In genomic region chr19:34431681-34432402, GRCh38 we compare ENCODE assay signal across 19 cellular contexts. TPM values are rescaled to one million over a fixed set of nuclear protein-coding genes. Genes with fewer than 3 reads are reported as not detected.
A peak's percentile ranks its signal among the peaks of the same experiment; 100 is the strongest.
DNase-seq lines count a peak whose midpoint lies in the region; ATAC-seq, FAIRE-seq and TF ChIP-seq lines count a peak whose summit lies in the region.
"Had no signal": no experiment of that assay in that cellular context is flagged by ENCODE, and none has a peak within 500 bp of the region (broad histone marks: within the 10 kb centered on the region; RNA-seq: fewer than 3 reads in every experiment).

No MANE protein-coding gene starts in this region.

- H3K9me3 ChIP-seq in HepG2 (ENCODE audit: low read length) (no peaks in the 10 kb centered on the region), right lobe of liver (no peaks in the 10 kb centered on the region), K562 (replicated peaks; ENCODE audit: control insufficient read depth, insufficient read depth, low read depth, low read length) (no peaks in the 10 kb centered on the region), lower lobe of right lung (no peaks in the 10 kb centered on the region)
- H3K9me3 ChIP-seq in effector memory CD4-positive, alpha-beta T cell (ENCODE audit: control insufficient read depth, low read length) = no peaks in the 10 kb centered on the region
- H3K9me3 ChIP-seq: SJSA1, upper lobe of right lung had no signal

- ATAC-seq in HepG2 (no peak), right lobe of liver (no peak), K562 (no peak), lower lobe of right lung (no peak), GM18505 (IDR thresholded peaks at IDR 0.05; ENCODE audit: unreplicated experiment) (no peak)
- ATAC-seq: PC-3; stimulated activated memory B cell treated with anti-CD40 and anti-IgM and Interleukin-4, amounts not matched to agents 10 μg/mL and 1 μg/mL and 100 μg/mL, for 72 hours; upper lobe of right lung had no signal

- CTCF ChIA-PET in HepG2 (lab: Yijun Ruan, JAX; ENCODE audit: low intra/inter-chr PET ratio, low total read pairs) = no interaction called here
- CTCF ChIA-PET in K562 (lab: Yijun Ruan, JAX; ENCODE audit: low intra/inter-chr PET ratio) = no interaction called here

- TF ChIP-seq EP300 in HepG2 (IDR thresholded peaks at IDR 0.05; ENCODE audit: low read depth in 2 of 2, low read length in 2 of 2) (no peak), HepG2 (CRISPR knock-in tag; IDR thresholded peaks at IDR 0.05; ENCODE audit: borderline replicate concordance) (no peak), K562 (IDR thresholded peaks at IDR 0.05; ENCODE audit: low read length) (no peak)

- intact Hi-C loops in HepG2 (cut with micrococcal nuclease; ENCODE audit: unreplicated experiment) (no loop called here), right lobe of liver (cut with DNase I) (no loop called here), K562 (cut with micrococcal nuclease) (no loop called here), lower lobe of right lung (cut with DNase I) (no loop called here)

- H3K4me1 ChIP-seq in HepG2 (ENCODE audit: insufficient read depth, low read length) = peaks cover 41% of the 10 kb centered on the region
- H3K4me1 ChIP-seq in right lobe of liver = peaks cover 0 to 18% (median 4%) of the 10 kb centered on the region in 4 donors
- peaks cover 3 to 12% of the 10 kb centered on the region in 2 experiments; a peak in 4 of 5 replicates for H3K4me1 ChIP-seq in K562 (replicated peaks in 1 of 2; ENCODE audit: control insufficient read depth in 2 of 2, insufficient read depth in 2 of 2, low read length in 2 of 2)
- peaks cover 41% of the 10 kb centered on the region for H3K4me1 ChIP-seq in lower lobe of right lung
- H3K4me1 ChIP-seq in effector memory CD4-positive, alpha-beta T cell (ENCODE audit: control insufficient read depth, insufficient read depth, low read length, poor library complexity, severe bottlenecking) = peaks cover 13% of the 10 kb centered on the region

- in situ Hi-C loops in HepG2 (cut with HindIII; ENCODE audit: extremely low pct_ligation_motif_present, low pct_unique_long_range_greater_than_20kb) (no loop called here), K562 (cut with MboI) (no loop called here)

- no peak for FAIRE-seq in HepG2 (lab: Jason Lieb, UNC)
- FAIRE-seq in K562 (lab: Jason Lieb, UNC) = no peak
- FAIRE-seq: H1, kidney had no signal

- H3K36me3 ChIP-seq in HepG2 (replicated peaks in 1 of 2; ENCODE audit: control insufficient read depth in 1 of 2, insufficient read depth in 2 of 2, low read length in 2 of 2) = peaks cover 6 to 43% of the 10 kb centered on the region in 2 experiments
- H3K36me3 ChIP-seq in right lobe of liver = peaks cover 0 to 35% (median 6%) of the 10 kb centered on the region in 4 donors
- peaks cover 71% of the 10 kb centered on the region for H3K36me3 ChIP-seq in K562 (ENCODE audit: control insufficient read depth, insufficient read depth, low read length)
- peaks cover 45% of the 10 kb centered on the region for H3K36me3 ChIP-seq in lower lobe of right lung
- H3K36me3 ChIP-seq in effector memory CD4-positive, alpha-beta T cell (ENCODE audit: control insufficient read depth, insufficient read depth, low read length) = peaks cover 32% of the 10 kb centered on the region

- H3K4me3 ChIP-seq in HepG2 (replicated peaks in 1 of 3; ENCODE audit: insufficient read depth in 1 of 3, low read depth in 2 of 3, low read length in 3 of 3) (no peak overlapping the region), right lobe of liver (no peak overlapping the region), K562 (no peak overlapping the region), lower lobe of right lung (no peak overlapping the region)
- H3K4me3 ChIP-seq in effector memory CD4-positive, alpha-beta T cell (ENCODE audit: insufficient read depth, low read depth, low read length, poor library complexity, severe bottlenecking) = no peak overlapping the region
- H3K4me3 ChIP-seq: SJSA1, upper lobe of right lung had no signal

- no peak for TF ChIP-seq RAD21 in HepG2 (CRISPR knock-in tag; IDR thresholded peaks at IDR 0.05)
- TF ChIP-seq RAD21 in K562 (CRISPR knock-in tag; conservative IDR thresholded peaks at IDR 0.05 in 1 of 2, IDR thresholded peaks at IDR 0.05 in 1 of 2) = no peak

- BruUV-seq in HepG2 (replicated peaks; lab: Mats Ljungman, UMichigan) = TSS peak; percentile 3
- BruUV-seq in K562 (replicated peaks; lab: Mats Ljungman, UMichigan) = no TSS peak

- H3K9me1 ChIP-seq in K562 (ENCODE audit: control insufficient read depth, insufficient read depth, low read length) = no peaks in the 10 kb centered on the region

- POLR2A ChIA-PET in HepG2 (lab: Yijun Ruan, JAX) = no interaction called here
- POLR2A ChIA-PET in K562 (lab: Yijun Ruan, JAX) = interaction anchor here (0.6 to 1.7 kb wide), 4 partner anchors 15 to 89 kb away, joined by 3 to 4 read pairs (median 3); no protein-coding TSS in a partner anchor

- H4K20me1 ChIP-seq in HepG2 (ENCODE audit: insufficient read depth, low read length) (peaks cover 47% of the 10 kb centered on the region), K562 (replicated peaks; ENCODE audit: control insufficient read depth, insufficient read depth, low read length) (peaks cover 33% of the 10 kb centered on the region)

- DNase-seq in HepG2 (ENCODE audit: low spot score) (no peak), right lobe of liver (no peak), K562 (ENCODE audit: extremely low read depth in 1 of 4, low spot score in 3 of 4) (no peak), lower lobe of right lung (no peak), dermis blood vessel endothelial cell (no peak), GM19238 (ENCODE audit: insufficient read length, low spot score) (no peak)
- DNase-seq in effector memory CD4-positive, alpha-beta T cell = no peak
- DNase-seq: CD8-positive, alpha-beta memory T cell; dorsolateral prefrontal cortex; kidney; NCI-H1105 treated with DMSO at 0.1 percent for 48 hours; NCI-H69; PC-3; T-helper 9 cell; upper lobe of right lung had no signal

- peaks cover 64% of the 10 kb centered on the region for H3K79me2 ChIP-seq in HepG2 (ENCODE audit: insufficient read depth, low read length)
- peaks cover 88% of the 10 kb centered on the region for H3K79me2 ChIP-seq in K562 (ENCODE audit: control insufficient read depth, insufficient read depth, low read length)

- H3K27ac ChIP-seq in HepG2 (ENCODE audit: extremely low read length, insufficient read depth, low read length) (no peak overlapping the region), right lobe of liver (no peak overlapping the region), K562 (ENCODE audit: extremely low read depth, low read depth, low read length) (no peak overlapping the region), lower lobe of right lung (peak overlapping the region; percentile 14)
- no peak overlapping the region for H3K27ac ChIP-seq in effector memory CD4-positive, alpha-beta T cell (ENCODE audit: insufficient read depth, low read length, poor library complexity, severe bottlenecking)
- H3K27ac ChIP-seq: SJSA1, upper lobe of right lung had no signal

- 98% methylated on average over 2 of the region's 2 CpGs for WGBS in HepG2 (ENCODE audit: low lambda C conversion rate)
- 60% methylated on average over 2 of the region's 2 CpGs for WGBS in right lobe of liver (ENCODE audit: insufficient coverage, low coverage, low lambda C conversion rate, missing lambda C conversion rate)
- WGBS in K562 (ENCODE audit: insufficient coverage, low coverage, missing lambda C conversion rate) = 88% methylated on average over 2 of the region's 2 CpGs

- TF ChIP-seq CTCF in HepG2 (CRISPR knock-in tag; IDR thresholded peaks at IDR 0.05) (no peak), right lobe of liver (IDR thresholded peaks at IDR 0.05) (no peak), K562 (IDR thresholded peaks at IDR 0.05 in 2 of 3, conservative IDR thresholded peaks at IDR 0.05 in 1 of 3; ENCODE audit: insufficient read depth in 2 of 3, low read depth in 1 of 3, low read length in 3 of 3) (no peak), lower lobe of right lung (IDR thresholded peaks at IDR 0.05) (no peak)

- H3K9ac ChIP-seq in HepG2 (ENCODE audit: insufficient read depth, low read depth, low read length) (no peak overlapping the region), K562 (ENCODE audit: insufficient read depth in 1 of 2, low read depth in 2 of 2, low read length in 2 of 2) (no peak overlapping the region)

- peak overlapping the region; percentile 80; the same call in 1 of the 2 replicates for H3K4me2 ChIP-seq in HepG2 (ENCODE audit: low read depth, low read length)
- H3K4me2 ChIP-seq in K562 (ENCODE audit: insufficient read depth, low read length) = no peak overlapping the region

- H3K27me3 ChIP-seq in HepG2 (ENCODE audit: control insufficient read depth in 1 of 2, insufficient read depth in 2 of 2, low read length in 2 of 2) (no peaks in the 10 kb centered on the region; a peak in 1 of 5 replicates), right lobe of liver (no peaks in the 10 kb centered on the region), K562 (ENCODE audit: control insufficient read depth in 2 of 2, insufficient read depth in 2 of 2, low read length in 2 of 2) (no peaks in the 10 kb centered on the region), lower lobe of right lung (ENCODE audit: low read depth) (no peaks in the 10 kb centered on the region)
- no peaks in the 10 kb centered on the region for H3K27me3 ChIP-seq in effector memory CD4-positive, alpha-beta T cell (replicated peaks; ENCODE audit: control insufficient read depth, insufficient read depth, low read length, poor library complexity, severe bottlenecking)
- H3K27me3 ChIP-seq: dorsolateral prefrontal cortex, SJSA1, upper lobe of right lung had no signal

- no peak overlapping the region for H2AFZ ChIP-seq in HepG2 (ENCODE audit: low read length)
- no peak overlapping the region for H2AFZ ChIP-seq in K562 (ENCODE audit: low read depth, low read length)

- TF ChIP-seq POLR2A in HepG2 (IDR thresholded peaks at IDR 0.05; ENCODE audit: insufficient read depth in 1 of 2, low read depth in 2 of 2, low read length in 2 of 2) = no peak
- TF ChIP-seq POLR2A in right lobe of liver (IDR thresholded peaks at IDR 0.05) = no peak
- TF ChIP-seq POLR2A in K562 (conservative IDR thresholded peaks at IDR 0.05) = no peak
- no peak for TF ChIP-seq POLR2A in GM18505 (IDR thresholded peaks at IDR 0.05; ENCODE audit: borderline replicate concordance, extremely low read depth, insufficient read depth, insufficient read length)

RNA-seq across cellular contexts. Expression of gene UBA2, which starts 3.7 kb away (rescaled TPM):
- total RNA-seq in HepG2 (2016; rRNA removed; fragmentation: Illumina TruSeq; extraction: Trizol) (222 and 327 TPM in 2 replicates), right lobe of liver (10 to 100 TPM; 16.8 to 33.0 (median 25.2) TPM), K562 (2014; rRNA removed) (249 and 271 TPM in 2 replicates), K562 (2014; rRNA removed; fragmentation: Illumina TruSeq; extraction: Trizol) (297 and 375 TPM in 2 replicates), K562 (2015; rRNA removed; fragmentation: Illumina TruSeq; extraction: Trizol) (264 and 274 TPM in 2 replicates), K562 (2021) (196 and 199 TPM in 2 replicates), lower lobe of right lung (72.0 TPM), dermis blood vessel endothelial cell (136 and 218 TPM in 2 replicates)
- 111 and 132 TPM in 2 replicates for total RNA-seq in HepG2 (2016; cell fraction: cytosol; rRNA removed; fragmentation: Illumina TruSeq; extraction: Trizol; ENCODE audit: low read depth)
- 217 and 335 TPM in 2 replicates for total RNA-seq in HepG2 (2016; cell fraction: insoluble cytoplasmic fraction; rRNA removed; fragmentation: Illumina TruSeq; extraction: Trizol)
- total RNA-seq in HepG2 (2016; cell fraction: membrane; rRNA removed; fragmentation: Illumina TruSeq; extraction: Trizol) = 253 and 274 TPM in 2 replicates
- 84.0 and 88.3 TPM in 2 replicates for total RNA-seq in HepG2 (2016; cell fraction: nucleus; rRNA removed; fragmentation: Illumina TruSeq; extraction: Trizol)
- polyA plus RNA-seq in HepG2 (2011; rRNA removed) (117 and 172 TPM in 2 replicates), K562 (2011; rRNA removed) (345 and 444 TPM in 2 replicates), K562 (2014; fragmentation: Illumina TruSeq; extraction: Trizol) (230 and 254 TPM in 2 replicates), K562 (2014; fragmentation: Nextera tagmentation; extraction: Ambion mirVana) (10 to 100 TPM; 80.0 to 89.7 TPM), K562 (2014; rRNA removed) (266 and 283 TPM in 2 replicates)
- polyA plus RNA-seq in HepG2 (2011; cell fraction: cytosol; rRNA removed) = 89.3 and 104 TPM in 2 replicates
- polyA plus RNA-seq in HepG2 (2011; cell fraction: nucleus; rRNA removed) = 43.7 and 47.8 TPM in 2 replicates
- 112 and 146 TPM in 2 replicates for polyA plus RNA-seq in HepG2 (2012)
- 64.4 and 67.9 TPM in 2 replicates for polyA plus RNA-seq in HepG2 (2016; cell fraction: cytosol; fragmentation: Illumina TruSeq; extraction: Trizol; ENCODE audit: low read depth)
- 228 and 233 TPM in 2 replicates for polyA plus RNA-seq in HepG2 (2016; cell fraction: insoluble cytoplasmic fraction; fragmentation: Illumina TruSeq; extraction: Trizol; ENCODE audit: low read depth)
- 113 and 131 TPM in 2 replicates for polyA plus RNA-seq in HepG2 (2016; cell fraction: membrane; fragmentation: Illumina TruSeq; extraction: Trizol; ENCODE audit: low read depth)
- 93.7 and 95.4 TPM in 2 replicates for polyA plus RNA-seq in HepG2 (2016; cell fraction: nucleus; fragmentation: Illumina TruSeq; extraction: Trizol; ENCODE audit: insufficient read depth, low read depth)
- 113 and 118 TPM in 2 replicates for polyA minus RNA-seq in HepG2 (2011; rRNA and poly(A)+ RNA removed; ENCODE audit: low replicate concordance)
- polyA minus RNA-seq in HepG2 (2011; cell fraction: cytosol; rRNA and poly(A)+ RNA removed) = 132 and 194 TPM in 2 replicates
- 68.1 and 99.3 TPM in 2 replicates for polyA minus RNA-seq in HepG2 (2011; cell fraction: nucleus; rRNA and poly(A)+ RNA removed)
- total RNA-seq in K562 (2011; cell fraction: chromatin; rRNA removed; ENCODE audit: low replicate concordance) = 209 and 222 TPM in 2 replicates
- 59.7 and 66.9 TPM in 2 replicates for total RNA-seq in K562 (2011; cell fraction: nucleolus; rRNA removed)
- 107 and 129 TPM in 2 replicates for total RNA-seq in K562 (2011; cell fraction: nucleoplasm; rRNA removed)
- polyA plus RNA-seq in K562 (2011; cell fraction: cytosol; rRNA removed) = 156 and 219 TPM in 2 replicates
- polyA plus RNA-seq in K562 (2011; cell fraction: nucleus; rRNA removed) = 102 and 133 TPM in 2 replicates
- 188 and 336 TPM in 2 replicates for polyA plus RNA-seq in K562 (2012)
- 560 and 566 TPM in 2 replicates for polyA minus RNA-seq in K562 (2011; rRNA and poly(A)+ RNA removed)
- 238 and 297 TPM in 2 replicates for polyA minus RNA-seq in K562 (2011; cell fraction: cytosol; rRNA and poly(A)+ RNA removed)
- 43.4 and 84.3 TPM in 2 replicates for polyA minus RNA-seq in K562 (2011; cell fraction: nucleus; rRNA and poly(A)+ RNA removed)

RNA-seq across cellular contexts. Expression of gene PDCD2L, which starts 27.6 kb away (rescaled TPM):
- total RNA-seq in HepG2 (2016; rRNA removed; fragmentation: Illumina TruSeq; extraction: Trizol) = 35.2 and 40.5 TPM in 2 replicates
- total RNA-seq in HepG2 (2016; cell fraction: cytosol; rRNA removed; fragmentation: Illumina TruSeq; extraction: Trizol; ENCODE audit: low read depth) = 11.6 and 14.8 TPM in 2 replicates
- 33.1 and 33.4 TPM in 2 replicates for total RNA-seq in HepG2 (2016; cell fraction: insoluble cytoplasmic fraction; rRNA removed; fragmentation: Illumina TruSeq; extraction: Trizol)
- 13.3 and 18.3 TPM in 2 replicates for total RNA-seq in HepG2 (2016; cell fraction: membrane; rRNA removed; fragmentation: Illumina TruSeq; extraction: Trizol)
- total RNA-seq in HepG2 (2016; cell fraction: nucleus; rRNA removed; fragmentation: Illumina TruSeq; extraction: Trizol) = 15.7 and 15.8 TPM in 2 replicates
- polyA plus RNA-seq in HepG2 (2011; rRNA removed) = 24.5 and 29.3 TPM in 2 replicates
- 30.4 and 32.4 TPM in 2 replicates for polyA plus RNA-seq in HepG2 (2011; cell fraction: cytosol; rRNA removed)
- polyA plus RNA-seq in HepG2 (2011; cell fraction: nucleus; rRNA removed) = 11.2 and 15.1 TPM in 2 replicates
- polyA plus RNA-seq in HepG2 (2012) = 22.2 and 26.3 TPM in 2 replicates
- 9.9 and 11.5 TPM in 2 replicates for polyA plus RNA-seq in HepG2 (2016; cell fraction: cytosol; fragmentation: Illumina TruSeq; extraction: Trizol; ENCODE audit: low read depth)
- 28.1 and 29.2 TPM in 2 replicates for polyA plus RNA-seq in HepG2 (2016; cell fraction: insoluble cytoplasmic fraction; fragmentation: Illumina TruSeq; extraction: Trizol; ENCODE audit: low read depth)
- polyA plus RNA-seq in HepG2 (2016; cell fraction: membrane; fragmentation: Illumina TruSeq; extraction: Trizol; ENCODE audit: low read depth) = 11.1 and 13.6 TPM in 2 replicates
- polyA plus RNA-seq in HepG2 (2016; cell fraction: nucleus; fragmentation: Illumina TruSeq; extraction: Trizol; ENCODE audit: insufficient read depth, low read depth) = 16.5 and 17.5 TPM in 2 replicates
- polyA minus RNA-seq in HepG2 (2011; rRNA and poly(A)+ RNA removed; ENCODE audit: low replicate concordance) = 34.1 and 34.4 TPM in 2 replicates
- polyA minus RNA-seq in HepG2 (2011; cell fraction: cytosol; rRNA and poly(A)+ RNA removed) = 6.5 and 7.9 TPM in 2 replicates
- polyA minus RNA-seq in HepG2 (2011; cell fraction: nucleus; rRNA and poly(A)+ RNA removed) = 11.6 and 12.1 TPM in 2 replicates
- total RNA-seq in right lobe of liver = 10 to 100 TPM in 2 of 6 experiments, 1 to 10 TPM in 4; 3.0 to 13.4 (median 4.5) TPM
- 45.0 and 54.7 TPM in 2 replicates for total RNA-seq in K562 (2011; cell fraction: chromatin; rRNA removed; ENCODE audit: low replicate concordance)
- 50.1 and 53.4 TPM in 2 replicates for total RNA-seq in K562 (2011; cell fraction: nucleolus; rRNA removed)
- 40.0 and 41.6 TPM in 2 replicates for total RNA-seq in K562 (2011; cell fraction: nucleoplasm; rRNA removed)
- total RNA-seq in K562 (2014; rRNA removed) = 56.5 and 83.0 TPM in 2 replicates
- 61.9 and 68.5 TPM in 2 replicates for total RNA-seq in K562 (2014; rRNA removed; fragmentation: Illumina TruSeq; extraction: Trizol)
- total RNA-seq in K562 (2015; rRNA removed; fragmentation: Illumina TruSeq; extraction: Trizol) = 47.7 and 51.1 TPM in 2 replicates
- total RNA-seq in K562 (2021) = 48.6 and 56.3 TPM in 2 replicates
- polyA plus RNA-seq in K562 (2011; rRNA removed) = 62.8 and 65.9 TPM in 2 replicates
- polyA plus RNA-seq in K562 (2011; cell fraction: cytosol; rRNA removed) = 69.2 and 96.2 TPM in 2 replicates
- polyA plus RNA-seq in K562 (2011; cell fraction: nucleus; rRNA removed) = 32.6 and 34.5 TPM in 2 replicates
- 26.8 and 37.9 TPM in 2 replicates for polyA plus RNA-seq in K562 (2012)
- 43.7 and 46.2 TPM in 2 replicates for polyA plus RNA-seq in K562 (2014; fragmentation: Illumina TruSeq; extraction: Trizol)
- 10 to 100 TPM; 12.1 to 14.6 TPM for polyA plus RNA-seq in K562 (2014; fragmentation: Nextera tagmentation; extraction: Ambion mirVana)
- polyA plus RNA-seq in K562 (2014; rRNA removed) = 60.5 and 67.3 TPM in 2 replicates
- polyA minus RNA-seq in K562 (2011; rRNA and poly(A)+ RNA removed) = 62.3 and 71.3 TPM in 2 replicates
- polyA minus RNA-seq in K562 (2011; cell fraction: cytosol; rRNA and poly(A)+ RNA removed) = 16.2 and 17.5 TPM in 2 replicates
- polyA minus RNA-seq in K562 (2011; cell fraction: nucleus; rRNA and poly(A)+ RNA removed) = 12.8 and 20.4 TPM in 2 replicates
- total RNA-seq in lower lobe of right lung = 8.7 TPM
- 15.9 and 20.4 TPM in 2 replicates for total RNA-seq in dermis blood vessel endothelial cell

RNA-seq across cellular contexts. Expression of gene WTIP, which starts 49.7 kb away (rescaled TPM):
- 9.0 and 15.0 TPM in 2 replicates for total RNA-seq in HepG2 (2016; rRNA removed; fragmentation: Illumina TruSeq; extraction: Trizol)
- total RNA-seq in HepG2 (2016; cell fraction: cytosol; rRNA removed; fragmentation: Illumina TruSeq; extraction: Trizol; ENCODE audit: low read depth) = 12.3 and 12.5 TPM in 2 replicates
- total RNA-seq in HepG2 (2016; cell fraction: insoluble cytoplasmic fraction; rRNA removed; fragmentation: Illumina TruSeq; extraction: Trizol) = 7.6 and 12.6 TPM in 2 replicates
- total RNA-seq in HepG2 (2016; cell fraction: membrane; rRNA removed; fragmentation: Illumina TruSeq; extraction: Trizol) = 23.0 and 32.2 TPM in 2 replicates
- 6.1 and 7.1 TPM in 2 replicates for total RNA-seq in HepG2 (2016; cell fraction: nucleus; rRNA removed; fragmentation: Illumina TruSeq; extraction: Trizol)
- 18.1 and 20.9 TPM in 2 replicates for polyA plus RNA-seq in HepG2 (2011; rRNA removed)
- polyA plus RNA-seq in HepG2 (2011; cell fraction: cytosol; rRNA removed) = 13.7 and 18.9 TPM in 2 replicates
- polyA plus RNA-seq in HepG2 (2011; cell fraction: nucleus; rRNA removed) = 11.0 and 12.4 TPM in 2 replicates
- 6.7 and 12.4 TPM in 2 replicates for polyA plus RNA-seq in HepG2 (2012)
- polyA plus RNA-seq in HepG2 (2016; cell fraction: cytosol; fragmentation: Illumina TruSeq; extraction: Trizol; ENCODE audit: low read depth) = 9.0 and 11.1 TPM in 2 replicates
- 7.0 and 8.8 TPM in 2 replicates for polyA plus RNA-seq in HepG2 (2016; cell fraction: insoluble cytoplasmic fraction; fragmentation: Illumina TruSeq; extraction: Trizol; ENCODE audit: low read depth)
- polyA plus RNA-seq in HepG2 (2016; cell fraction: membrane; fragmentation: Illumina TruSeq; extraction: Trizol; ENCODE audit: low read depth) = 18.0 and 20.4 TPM in 2 replicates
- polyA plus RNA-seq in HepG2 (2016; cell fraction: nucleus; fragmentation: Illumina TruSeq; extraction: Trizol; ENCODE audit: insufficient read depth, low read depth) = 7.5 and 9.5 TPM in 2 replicates
- polyA minus RNA-seq in HepG2 (2011; rRNA and poly(A)+ RNA removed; ENCODE audit: low replicate concordance) = 3.6 and 41.2 TPM in 2 replicates
- polyA minus RNA-seq in HepG2 (2011; cell fraction: cytosol; rRNA and poly(A)+ RNA removed) = 11.4 and 11.8 TPM in 2 replicates
- 2.4 and 5.6 TPM in 2 replicates for polyA minus RNA-seq in HepG2 (2011; cell fraction: nucleus; rRNA and poly(A)+ RNA removed)
- total RNA-seq in right lobe of liver = 1 to 10 TPM in 4 of 6 experiments, under 1 TPM in 2; 0.19 to 1.8 (median 1.3) TPM
- total RNA-seq in K562 (2011; cell fraction: chromatin; rRNA removed; ENCODE audit: low replicate concordance) = 0.99 and 1.6 TPM in 2 replicates
- 0.50 and 0.53 TPM in 2 replicates for total RNA-seq in K562 (2011; cell fraction: nucleolus; rRNA removed)
- 0.51 and 0.84 TPM in 2 replicates for total RNA-seq in K562 (2011; cell fraction: nucleoplasm; rRNA removed)
- 0.14 and 0.16 TPM in 2 replicates for total RNA-seq in K562 (2014; rRNA removed)
- 0.07 TPM in 1 of 2 replicates, not detected in the other for total RNA-seq in K562 (2014; rRNA removed; fragmentation: Illumina TruSeq; extraction: Trizol)
- 0.49 and 0.51 TPM in 2 replicates for total RNA-seq in K562 (2015; rRNA removed; fragmentation: Illumina TruSeq; extraction: Trizol)
- 0.31 and 0.53 TPM in 2 replicates for total RNA-seq in K562 (2021)
- 0.38 and 0.81 TPM in 2 replicates for polyA plus RNA-seq in K562 (2011; rRNA removed)
- polyA plus RNA-seq in K562 (2011; cell fraction: cytosol; rRNA removed) = 0.79 and 0.86 TPM in 2 replicates
- 0.80 and 0.97 TPM in 2 replicates for polyA plus RNA-seq in K562 (2011; cell fraction: nucleus; rRNA removed)
- 0.22 and 0.35 TPM in 2 replicates for polyA plus RNA-seq in K562 (2012)
- 0.16 and 0.28 TPM in 2 replicates for polyA plus RNA-seq in K562 (2014; fragmentation: Illumina TruSeq; extraction: Trizol)
- polyA plus RNA-seq in K562 (2014; fragmentation: Nextera tagmentation; extraction: Ambion mirVana) = under 1 TPM in 1 of 2 experiments, not detected in 1; under 0.01 TPM
- 0.11 and 0.54 TPM in 2 replicates for polyA plus RNA-seq in K562 (2014; rRNA removed)
- 0.54 and 1.8 TPM in 2 replicates for polyA minus RNA-seq in K562 (2011; rRNA and poly(A)+ RNA removed)
- 1.8 TPM in 1 of 2 replicates, not detected in the other for polyA minus RNA-seq in K562 (2011; cell fraction: cytosol; rRNA and poly(A)+ RNA removed)
- 0.13 and 0.22 TPM in 2 replicates for polyA minus RNA-seq in K562 (2011; cell fraction: nucleus; rRNA and poly(A)+ RNA removed)
- 23.5 TPM for total RNA-seq in lower lobe of right lung
- total RNA-seq in dermis blood vessel endothelial cell = 49.5 and 52.1 TPM in 2 replicates
- polyA plus RNA-seq: CD8-positive, alpha-beta memory T cell had no signal
